29 cellular contexts compared by ENCODE assay signal in the genomic region with DNA sequence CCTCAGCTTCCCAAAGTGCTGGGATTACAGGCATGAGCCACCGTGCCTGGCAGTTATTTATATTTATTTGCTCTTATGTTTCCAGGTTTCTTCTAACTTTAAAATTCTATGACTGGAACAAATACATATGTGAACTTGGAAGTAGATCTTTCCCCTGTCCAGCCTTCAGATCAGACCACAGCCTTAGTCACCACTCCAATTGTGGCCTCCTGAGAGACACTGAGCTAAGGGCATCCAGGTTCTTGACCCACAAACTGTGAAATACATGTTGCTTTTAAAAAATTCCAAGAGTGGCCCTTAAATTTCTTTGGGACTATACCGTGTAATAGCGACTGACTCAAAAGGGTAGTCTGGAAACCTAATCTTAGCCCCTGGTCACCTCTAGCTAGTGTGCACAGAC. TPM values are rescaled to one million over a fixed set of nuclear protein-coding genes. Genes with fewer than 3 reads are reported as not detected.
DNase-seq lines count a peak whose midpoint lies in the region; FAIRE-seq and TF ChIP-seq lines count a peak whose summit lies in the region.
"Had no signal": no experiment of that assay in that cellular context is flagged by ENCODE, and none has a peak within 500 bp of the region (broad histone marks: within the 10 kb centered on the region; RNA-seq: fewer than 3 reads in every experiment).

No MANE protein-coding gene starts in this region.

- H2AFZ ChIP-seq in astrocyte (ENCODE audit: low read depth, low read length) (no peak overlapping the region), keratinocyte (ENCODE audit: control insufficient read depth, low read length) (no peak overlapping the region)

- H3K4me1 ChIP-seq in astrocyte (ENCODE audit: insufficient read depth, low read length) (peaks cover 18% of the 10 kb centered on the region), keratinocyte (ENCODE audit: control insufficient read depth, extremely low read depth, insufficient read depth, low read length) (peaks cover 30% of the 10 kb centered on the region)
- H3K4me1 ChIP-seq: BLaER1 had no signal

- no peak for FAIRE-seq in astrocyte (lab: Jason Lieb, UNC)
- no peak for FAIRE-seq in keratinocyte (lab: Jason Lieb, UNC)
- FAIRE-seq: D721Med, endometrium, GM19239, RCC 7860 had no signal

- no peaks in the 10 kb centered on the region for H3K9me1 ChIP-seq in keratinocyte (ENCODE audit: control insufficient read depth, extremely low read depth, insufficient read depth, low read length)

- H3K4me2 ChIP-seq in astrocyte (ENCODE audit: low read length) (peak overlapping the region; percentile 91), keratinocyte (ENCODE audit: control insufficient read depth, extremely low read depth, insufficient read depth, low read depth, low read length) (peak overlapping the region; percentile 79)
- H3K4me2 ChIP-seq: BLaER1 had no signal

- H4K20me1 ChIP-seq in astrocyte (ENCODE audit: insufficient read depth, low read length) = no peaks in the 10 kb centered on the region
- no peaks in the 10 kb centered on the region for H4K20me1 ChIP-seq in keratinocyte (ENCODE audit: control insufficient read depth, extremely low read depth, insufficient read depth, low read length)
- H4K20me1 ChIP-seq: BLaER1 had no signal

- H3K27ac Mint-ChIP-seq in HFFc6 (peak overlapping the region; percentile 88), astrocyte (ENCODE audit: unreplicated experiment) (peak overlapping the region; percentile 93)
- H3K27ac Mint-ChIP-seq: activated CD4-positive, alpha-beta T cell treated with anti-CD3 and anti-CD28 coated beads for 36 hours; activated T-cell treated with anti-CD3 and anti-CD28 coated beads, Interleukin-2, amount 50 U/mL, for 24 hours; natural killer cell treated with Interleukin-12 subunit alpha and Interleukin-12 subunit beta and Interleukin-15 and Interleukin-18, amount 100 ng/mL, for 72 hours had no signal

- peak overlapping the region; percentile 88; the same call in 1 of the 2 replicates for H3K27ac ChIP-seq in C4-2B
- H3K27ac ChIP-seq in astrocyte (ENCODE audit: low read depth, low read length) = no peak overlapping the region
- peak overlapping the region; percentile 87 for H3K27ac ChIP-seq in keratinocyte (ENCODE audit: control insufficient read depth, insufficient read depth, low read length)
- H3K27ac ChIP-seq: BLaER1, left ventricle myocardium inferior, ovary, SJSA1 had no signal

- H3K9ac ChIP-seq in astrocyte (ENCODE audit: low read length) (no peak overlapping the region), keratinocyte (ENCODE audit: control insufficient read depth, extremely low read depth, insufficient read depth, low read length) (peak overlapping the region; percentile 34)
- H3K9ac ChIP-seq: BLaER1 had no signal

- DNase-seq in HFFc6 = no peak
- DNase-seq in astrocyte (ENCODE audit: low read depth) = peak; percentile 27
- no peak for DNase-seq in keratinocyte (ENCODE audit: low read depth, low spot score)
- DNase-seq in stimulated activated CD4-positive, alpha-beta T cell treated with anti-CD3 and anti-CD28 coated beads, Interleukin-4, amount 100 ng/mL, for 24 hours = no peak
- DNase-seq in ecto neural progenitor cell (ENCODE audit: low spot score) = no peak
- no peak for DNase-seq in kidney tubule cell (ENCODE audit: low spot score)
- no peak for DNase-seq in posterior vena cava (ENCODE audit: low spot score)
- DNase-seq: activated CD4-positive, alpha-beta T cell treated with anti-CD3 and anti-CD28 coated beads for 36 hours; activated naive CD4-positive, alpha-beta T cell; anterior cingulate cortex; cortex of kidney; left ventricle myocardium inferior; NCI-H1694; NCI-H2171; stimulated activated CD4-positive, alpha-beta T cell treated with anti-CD3 and anti-CD28 coated beads, Interleukin-12 subunit alpha, Interleukin-12 subunit beta, amount 100 ng/mL, for 4 hours; stimulated activated CD4-positive, alpha-beta T cell treated with anti-CD3 and anti-CD28 coated beads, Interleukin-4, amount 100 ng/mL, for 4 hours; stimulated activated naive CD4-positive, alpha-beta T cell had no signal

- no peaks in the 10 kb centered on the region for H3K27me3 Mint-ChIP-seq in HFFc6 (ENCODE audit: insufficient read depth)
- no peaks in the 10 kb centered on the region for H3K27me3 Mint-ChIP-seq in astrocyte (ENCODE audit: low read depth, unreplicated experiment)

- H3K79me2 ChIP-seq in astrocyte (ENCODE audit: insufficient read depth, low read length) = no peaks in the 10 kb centered on the region
- H3K79me2 ChIP-seq in keratinocyte (ENCODE audit: control insufficient read depth, insufficient read depth, low read length) = peaks cover 12% of the 10 kb centered on the region

- peaks cover 6% of the 10 kb centered on the region for H3K9me3 Mint-ChIP-seq in HFFc6
- H3K9me3 Mint-ChIP-seq in astrocyte (ENCODE audit: unreplicated experiment) = no peaks in the 10 kb centered on the region
- H3K9me3 Mint-ChIP-seq: activated T-cell treated with anti-CD3 and anti-CD28 coated beads, Interleukin-2, amount 50 U/mL, for 24 hours; natural killer cell treated with Interleukin-12 subunit alpha and Interleukin-12 subunit beta and Interleukin-15 and Interleukin-18, amount 100 ng/mL, for 72 hours had no signal

- intact Hi-C loops in posterior vena cava (cut with DNase I) = no loop called here

- no peak for TF ChIP-seq CTCF in C4-2B (conservative IDR thresholded peaks at IDR 0.05)
- TF ChIP-seq CTCF in HFFc6 (IDR thresholded peaks at IDR 0.05) = no peak
- no peak for TF ChIP-seq CTCF in astrocyte (IDR thresholded peaks at IDR 0.05; ENCODE audit: insufficient read depth, low read depth, low read length)
- no peak for TF ChIP-seq CTCF in keratinocyte (optimal IDR thresholded peaks at IDR 0.05 in 1 of 3, IDR thresholded peaks at IDR 0.05 in 1 of 3, conservative IDR thresholded peaks at IDR 0.05 in 1 of 3; ENCODE audit: extremely low read depth in 1 of 3, insufficient read depth in 2 of 3, low read length in 3 of 3)

- H3K36me3 Mint-ChIP-seq in HFFc6 (ENCODE audit: low read depth) = peaks cover 19% of the 10 kb centered on the region
- no peaks in the 10 kb centered on the region for H3K36me3 Mint-ChIP-seq in astrocyte (ENCODE audit: low read depth, unreplicated experiment)
- H3K36me3 Mint-ChIP-seq: natural killer cell treated with Interleukin-12 subunit alpha and Interleukin-12 subunit beta and Interleukin-15 and Interleukin-18, amount 100 ng/mL, for 72 hours had no signal

- H3K27me3 ChIP-seq in astrocyte (ENCODE audit: insufficient read depth, low read length) = no peaks in the 10 kb centered on the region
- H3K27me3 ChIP-seq in keratinocyte (ENCODE audit: control insufficient read depth, extremely low read depth, insufficient read depth, low read length) = no peaks in the 10 kb centered on the region
- H3K27me3 ChIP-seq: BLaER1, ovary, SJSA1 had no signal

- dilution Hi-C loops in keratinocyte (cut with MboI; ENCODE audit: extremely low pct_ligation_motif_present, low sequenced_read_pairs) = no loop called here

- H3K4me3 ChIP-seq in astrocyte (ENCODE audit: insufficient read depth, low read depth, low read length) (no peak overlapping the region), keratinocyte (ENCODE audit: control insufficient read depth in 2 of 3, extremely low read depth in 1 of 3, insufficient read depth in 2 of 3, low read depth in 1 of 3, low read length in 3 of 3) (peak overlapping the region in 1 of 3 experiments; percentile 82)
- H3K4me3 ChIP-seq: BLaER1, ovary had no signal

- H3K36me3 ChIP-seq in astrocyte (ENCODE audit: insufficient read depth, low read length) (no peaks in the 10 kb centered on the region), keratinocyte (ENCODE audit: control insufficient read depth in 2 of 2, extremely low read depth in 1 of 2, insufficient read depth in 2 of 2, low read length in 2 of 2) (no peaks in the 10 kb centered on the region)
- H3K36me3 ChIP-seq: BLaER1, left ventricle myocardium inferior, ovary, right atrium auricular region, SJSA1 had no signal

- H3K4me3 Mint-ChIP-seq in HFFc6 = peak overlapping the region; percentile 90; the same call in 1 of the 2 replicates
- peak overlapping the region; percentile 92 for H3K4me3 Mint-ChIP-seq in astrocyte (ENCODE audit: unreplicated experiment)

- H3K4me1 Mint-ChIP-seq in HFFc6 (ENCODE audit: low read depth) (peaks cover 64% of the 10 kb centered on the region), astrocyte (ENCODE audit: low read depth, unreplicated experiment) (peaks cover 39% of the 10 kb centered on the region)

- no peaks in the 10 kb centered on the region for H3K9me3 ChIP-seq in astrocyte (ENCODE audit: insufficient read depth, low read depth, low read length)
- H3K9me3 ChIP-seq in keratinocyte (ENCODE audit: control insufficient read depth, low read depth, low read length) = no peaks in the 10 kb centered on the region
- H3K9me3 ChIP-seq: left ventricle myocardium inferior, ovary, right atrium auricular region had no signal

RNA-seq across cellular contexts. Expression of a gene that starts 1.5 kb away (rescaled TPM):
- 10 to 100 TPM; 27.4 to 73.2 (median 29.7) TPM for total RNA-seq in HFFc6 (2021; fragmentation: NEBNext Ultra II Directional; extraction: Animal tissue kit (Norgen Biotek cat#: 25700))
- total RNA-seq in astrocyte = 89.2 and 98.2 TPM in 2 replicates
- polyA plus RNA-seq in keratinocyte = 9.4 to 20.1 TPM (median 14.6 TPM) in 3 replicates
- polyA plus RNA-seq in keratinocyte (2011; ENCODE audit: low read depth) = 4.0 TPM
- polyA plus RNA-seq in keratinocyte (2011; cell fraction: cytosol; rRNA removed) = 2.8 and 5.8 TPM in 2 replicates
- 13.9 and 17.9 TPM in 2 replicates for polyA plus RNA-seq in keratinocyte (2011; cell fraction: nucleus; rRNA removed)
- 4.4 and 9.6 TPM in 2 replicates for polyA plus RNA-seq in keratinocyte (2012; ENCODE audit: low replicate concordance)
- polyA minus RNA-seq in keratinocyte = 21.1 to 41.4 TPM (median 25.8 TPM) in 3 replicates
- polyA minus RNA-seq in keratinocyte (2011; cell fraction: cytosol; rRNA and poly(A)+ RNA removed) = 3.3 TPM
- polyA minus RNA-seq in keratinocyte (2011; cell fraction: nucleus; rRNA and poly(A)+ RNA removed) = 33.2 and 51.7 TPM in 2 replicates
- 10 to 100 TPM; 10.2 to 15.1 TPM for total RNA-seq in posterior vena cava
- total RNA-seq: natural killer cell treated with Interleukin-12 subunit alpha and Interleukin-12 subunit beta and Interleukin-15 and Interleukin-18, amount 100 ng/mL, for 72 hours; T-helper 2 cell treated with Interferon-gamma antibody and Interleukin-4, amounts not matched to agents 100 ng/mL and 5 ng/mL, for 36 hours had no signal
